In the genomic region with DNA sequence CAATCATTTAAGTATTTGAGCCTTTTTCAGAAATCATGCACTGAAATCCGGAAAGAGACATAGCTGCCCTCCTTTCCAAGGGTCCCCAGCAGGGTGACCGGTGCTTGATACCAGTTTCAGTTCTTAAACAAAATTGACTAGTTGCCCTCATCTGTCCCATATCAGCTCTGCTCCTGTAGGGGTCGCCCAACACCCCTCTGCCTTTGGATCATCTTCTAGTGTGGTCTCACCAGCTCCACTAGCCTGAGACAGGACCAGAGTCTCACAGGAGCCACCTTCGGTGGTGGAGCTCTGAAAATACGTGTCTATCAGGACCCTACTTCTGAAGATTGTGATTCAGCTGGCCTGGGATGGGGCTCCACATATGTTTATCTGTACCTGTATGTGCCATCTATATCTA, we compare ENCODE assay signal across 1 cellular context.
TF ChIP-seq lines count a peak whose summit lies in the region.

No MANE protein-coding gene starts in this region.

TF ChIP-seq in WTC11, 78 proteins besides CTCF, POLR2A, EP300 and RAD21:
- TF ChIP-seq, protein P1, sequence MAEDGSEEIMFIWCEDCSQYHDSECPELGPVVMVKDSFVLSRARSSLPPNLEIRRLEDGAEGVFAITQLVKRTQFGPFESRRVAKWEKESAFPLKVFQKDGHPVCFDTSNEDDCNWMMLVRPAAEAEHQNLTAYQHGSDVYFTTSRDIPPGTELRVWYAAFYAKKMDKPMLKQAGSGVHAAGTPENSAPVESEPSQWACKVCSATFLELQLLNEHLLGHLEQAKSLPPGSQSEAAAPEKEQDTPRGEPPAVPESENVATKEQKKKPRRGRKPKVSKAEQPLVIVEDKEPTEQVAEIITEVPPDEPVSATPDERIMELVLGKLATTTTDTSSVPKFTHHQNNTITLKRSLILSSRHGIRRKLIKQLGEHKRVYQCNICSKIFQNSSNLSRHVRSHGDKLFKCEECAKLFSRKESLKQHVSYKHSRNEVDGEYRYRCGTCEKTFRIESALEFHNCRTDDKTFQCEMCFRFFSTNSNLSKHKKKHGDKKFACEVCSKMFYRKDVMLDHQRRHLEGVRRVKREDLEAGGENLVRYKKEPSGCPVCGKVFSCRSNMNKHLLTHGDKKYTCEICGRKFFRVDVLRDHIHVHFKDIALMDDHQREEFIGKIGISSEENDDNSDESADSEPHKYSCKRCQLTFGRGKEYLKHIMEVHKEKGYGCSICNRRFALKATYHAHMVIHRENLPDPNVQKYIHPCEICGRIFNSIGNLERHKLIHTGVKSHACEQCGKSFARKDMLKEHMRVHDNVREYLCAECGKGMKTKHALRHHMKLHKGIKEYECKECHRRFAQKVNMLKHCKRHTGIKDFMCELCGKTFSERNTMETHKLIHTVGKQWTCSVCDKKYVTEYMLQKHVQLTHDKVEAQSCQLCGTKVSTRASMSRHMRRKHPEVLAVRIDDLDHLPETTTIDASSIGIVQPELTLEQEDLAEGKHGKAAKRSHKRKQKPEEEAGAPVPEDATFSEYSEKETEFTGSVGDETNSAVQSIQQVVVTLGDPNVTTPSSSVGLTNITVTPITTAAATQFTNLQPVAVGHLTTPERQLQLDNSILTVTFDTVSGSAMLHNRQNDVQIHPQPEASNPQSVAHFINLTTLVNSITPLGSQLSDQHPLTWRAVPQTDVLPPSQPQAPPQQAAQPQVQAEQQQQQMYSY (CRISPR knock-in tag; IDR thresholded peaks at IDR 0.05), result no peak
- TF ChIP-seq, protein P2, sequence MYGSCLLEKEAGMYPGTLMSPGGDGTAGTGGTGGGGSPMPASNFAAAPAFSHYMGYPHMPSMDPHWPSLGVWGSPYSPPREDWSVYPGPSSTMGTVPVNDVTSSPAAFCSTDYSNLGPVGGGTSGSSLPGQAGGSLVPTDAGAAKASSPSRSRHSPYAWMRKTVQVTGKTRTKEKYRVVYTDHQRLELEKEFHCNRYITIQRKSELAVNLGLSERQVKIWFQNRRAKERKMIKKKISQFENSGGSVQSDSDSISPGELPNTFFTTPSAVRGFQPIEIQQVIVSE (CRISPR knock-in tag; IDR thresholded peaks at IDR 0.05; ENCODE audit: borderline replicate concordance), result no peak
